Comparison of ENCODE assay signal across 28 cellular contexts in the genomic region with DNA sequence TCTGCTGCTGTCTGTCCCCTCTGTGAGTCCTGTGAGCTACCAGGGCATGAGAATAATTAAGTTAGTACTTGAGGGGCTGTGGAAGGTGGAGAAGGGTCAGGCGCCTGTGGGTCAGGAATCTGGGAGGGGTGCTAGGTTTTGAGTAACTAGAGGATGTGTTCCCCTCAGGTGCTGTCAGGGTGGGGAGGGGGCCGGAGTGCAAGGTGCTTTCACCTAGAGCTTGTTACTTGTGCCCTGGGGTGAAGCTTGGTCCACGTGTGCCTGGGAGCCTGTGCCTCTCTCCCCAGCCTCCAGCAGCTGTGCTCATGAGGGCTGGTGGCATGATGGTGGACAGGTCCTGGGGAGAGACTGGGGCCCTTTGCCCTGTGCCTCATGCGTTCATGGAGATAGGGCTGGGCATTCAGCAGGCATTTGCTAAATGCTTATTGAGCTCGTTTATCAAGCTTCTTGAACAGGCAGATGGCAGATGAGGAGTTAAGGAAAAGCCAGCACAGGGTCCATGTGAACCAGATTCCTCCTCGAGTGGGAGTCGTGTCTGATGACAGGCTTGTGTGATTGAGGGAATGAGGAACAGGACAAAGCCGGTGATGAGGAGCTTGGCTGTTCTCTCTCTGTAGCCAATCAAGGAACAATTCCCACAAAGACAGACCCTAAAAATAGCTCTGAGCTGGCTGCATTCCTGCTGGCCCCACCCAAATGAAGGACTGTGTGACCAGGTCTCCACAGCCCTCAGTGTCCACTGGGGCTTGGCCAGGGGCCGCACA. TPM values are rescaled to one million over a fixed set of nuclear protein-coding genes. Genes with fewer than 3 reads are reported as not detected.
DNase-seq lines count a peak whose midpoint lies in the region; ATAC-seq and TF ChIP-seq lines count a peak whose summit lies in the region.
"Had no signal": no experiment of that assay in that cellular context is flagged by ENCODE, and none has a peak within 500 bp of the region (broad histone marks: within the 10 kb centered on the region; RNA-seq: fewer than 3 reads in every experiment).

No MANE protein-coding gene starts in this region.

- no peak overlapping the region for H2AFZ ChIP-seq in hepatocyte

- H3K4me3 Mint-ChIP-seq in osteocyte (ENCODE audit: unreplicated experiment), result no peak overlapping the region
- H3K4me3 Mint-ChIP-seq: activated T-cell treated with anti-CD3 and anti-CD28 coated beads, Interleukin-2, amount 50 U/mL, for 4 hours; endodermal cell; immature natural killer cell; WTC11 had no signal

- TF ChIP-seq CTCF in hepatocyte (IDR thresholded peaks at IDR 0.05; ENCODE audit: poor library complexity) (no peak), osteocyte (IDR thresholded peaks at IDR 0.05) (no peak), omental fat pad (IDR thresholded peaks at IDR 0.05) (no peak)

- H3K27me3 Mint-ChIP-seq in osteocyte (ENCODE audit: unreplicated experiment), result no peaks in the 10 kb centered on the region

- no peaks in the 10 kb centered on the region for H4K20me1 ChIP-seq in hepatocyte (ENCODE audit: insufficient read depth, poor library complexity, severe bottlenecking)

- no peaks in the 10 kb centered on the region for H3K79me2 ChIP-seq in hepatocyte

- no peak overlapping the region for H3K4me3 ChIP-seq in hepatocyte
- H3K4me3 ChIP-seq: MG63, SJSA1, tibial artery had no signal

- no peaks in the 10 kb centered on the region for H3K9me2 ChIP-seq in hepatocyte (replicated peaks; ENCODE audit: insufficient read depth)

- no peak for ATAC-seq in HG03378 (IDR thresholded peaks at IDR 0.05; ENCODE audit: unreplicated experiment)
- no peak for ATAC-seq in omental fat pad (ENCODE audit: low FRiP score)
- ATAC-seq: activated T-cell treated with anti-CD3 and anti-CD28 coated beads, Interleukin-2, amount 50 U/mL, for 4 hours; esophagus mucosa; foreskin keratinocyte; stimulated activated naive CD8-positive, alpha-beta T cell treated with anti-CD3 and anti-CD28 coated beads, Interleukin-15, Interleukin-2, amounts not matched to agents 100 U/mL and 50 U/mL, for 24 hours; WTC11 had no signal

- no peaks in the 10 kb centered on the region for H3K4me1 ChIP-seq in hepatocyte (ENCODE audit: insufficient read depth)
- H3K4me1 ChIP-seq: foreskin keratinocyte, SJSA1 had no signal

- H3K9me3 ChIP-seq in hepatocyte (ENCODE audit: low read depth), result no peaks in the 10 kb centered on the region
- H3K9me3 ChIP-seq: MG63, SJSA1, tibial artery had no signal

- no peaks in the 10 kb centered on the region for H3K4me1 Mint-ChIP-seq in osteocyte (ENCODE audit: unreplicated experiment)
- H3K4me1 Mint-ChIP-seq: endodermal cell, immature natural killer cell, WTC11 had no signal

- DNase-seq in ELF-1 (ENCODE audit: low read depth, low spot score), result peak; percentile 66
- DNase-seq in cerebellum (ENCODE audit: low spot score), result peak; percentile 74
- peak; percentile 26 for DNase-seq in hepatocyte (ENCODE audit: low spot score)
- peak; percentile 67 for DNase-seq in osteocyte (ENCODE audit: extremely low spot score, unreplicated experiment)
- no peak for DNase-seq in omental fat pad (ENCODE audit: low spot score)
- DNase-seq in ureter (ENCODE audit: low spot score), result no peak
- no peak for DNase-seq in stimulated activated CD8-positive, alpha-beta memory T cell treated with anti-CD3 and anti-CD28 coated beads, Interleukin-4, amount 100 ng/mL, for 48 hours
- DNase-seq: activated CD4-positive, alpha-beta T cell treated with anti-CD3 and anti-CD28 coated beads, Interleukin-2, amount 50 U/mL, for 1 hour; activated T-cell treated with anti-CD3 and anti-CD28 coated beads, Interleukin-2, amount 50 U/mL, for 4 hours; brain microvascular endothelial cell; DMS53; endodermal cell; foreskin keratinocyte; HCEC 1CT; immature natural killer cell; KG1; MG63; NCI-H1105 treated with DMSO at 0.1 percent for 48 hours; NCI-H1930; NCI-H226; stimulated activated CD4-positive, alpha-beta T cell treated with anti-CD3 and anti-CD28 coated beads, Interleukin-15, amount 100 ng/mL, for 24 hours; stimulated activated naive CD8-positive, alpha-beta T cell treated with anti-CD3 and anti-CD28 coated beads, Interleukin-15, Interleukin-2, amounts not matched to agents 100 U/mL and 50 U/mL, for 24 hours; tibial artery had no signal

- H3K36me3 Mint-ChIP-seq in osteocyte (ENCODE audit: unreplicated experiment), result no peaks in the 10 kb centered on the region
- H3K36me3 Mint-ChIP-seq: immature natural killer cell had no signal

- no peaks in the 10 kb centered on the region for H3K27me3 ChIP-seq in hepatocyte
- H3K27me3 ChIP-seq: brain microvascular endothelial cell, foreskin keratinocyte, MG63, SJSA1 had no signal

- no peaks in the 10 kb centered on the region for H3K36me3 ChIP-seq in hepatocyte (replicated peaks; ENCODE audit: insufficient read depth, low read depth)
- H3K36me3 ChIP-seq: brain microvascular endothelial cell, MG63, SJSA1, tibial artery had no signal

- no peak overlapping the region for H3K4me2 ChIP-seq in hepatocyte

- no peak overlapping the region for H3K27ac Mint-ChIP-seq in osteocyte (ENCODE audit: unreplicated experiment)
- H3K27ac Mint-ChIP-seq: endodermal cell, immature natural killer cell had no signal

- no peak overlapping the region for H3K27ac ChIP-seq in hepatocyte
- H3K27ac ChIP-seq: brain microvascular endothelial cell, foreskin keratinocyte, SJSA1, tibial artery had no signal

- H3K9me3 Mint-ChIP-seq in osteocyte (ENCODE audit: unreplicated experiment), result peaks cover 18% of the 10 kb centered on the region
- H3K9me3 Mint-ChIP-seq: activated T-cell treated with anti-CD3 and anti-CD28 coated beads, Interleukin-2, amount 50 U/mL, for 4 hours; endodermal cell; immature natural killer cell had no signal

- WGBS in hepatocyte (ENCODE audit: low lambda C conversion rate, missing lambda C conversion rate), result 63% methylated on average over 9 of the region's 9 CpGs

RNA-seq across cellular contexts. Expression of a gene that starts 40.9 kb away (rescaled TPM):
- total RNA-seq in cerebellum (31.4 TPM), hepatocyte (0.20 and 0.30 TPM in 2 replicates), osteocyte (0.08 and 0.13 TPM in 2 replicates), omental fat pad (not detected), ureter (0.23 TPM)
- polyA plus RNA-seq in hepatocyte, result 0.05 and 0.39 TPM in 2 replicates
- total RNA-seq: esophagus mucosa had no signal
- polyA plus RNA-seq: immature natural killer cell, liver had no signal

Comparison
In these comparisons a context has a peak if more than half of its experiments do, and no peak if none do; other contexts are left out.
1. DNase-seq: peak in ELF-1 (single experiment), cerebellum (single experiment), hepatocyte (single experiment) and osteocyte (single experiment); none in omental fat pad (single experiment), ureter (single experiment) and stimulated activated CD8-positive, alpha-beta memory T cell treated with anti-CD3 and anti-CD28 coated beads, Interleukin-4, amount 100 ng/mL, for 48 hours (single experiment).
2. RNA of a gene that starts 40.9 kb away (total RNA-seq): 31.4 TPM in cerebellum (single experiment); 0.20 to 0.30 TPM in hepatocyte, 0.23 TPM in ureter (single experiment), 0.08 to 0.13 TPM in osteocyte and not detected in omental fat pad; every median in the first group is over 10 times any median in the second.